In the genomic region with DNA sequence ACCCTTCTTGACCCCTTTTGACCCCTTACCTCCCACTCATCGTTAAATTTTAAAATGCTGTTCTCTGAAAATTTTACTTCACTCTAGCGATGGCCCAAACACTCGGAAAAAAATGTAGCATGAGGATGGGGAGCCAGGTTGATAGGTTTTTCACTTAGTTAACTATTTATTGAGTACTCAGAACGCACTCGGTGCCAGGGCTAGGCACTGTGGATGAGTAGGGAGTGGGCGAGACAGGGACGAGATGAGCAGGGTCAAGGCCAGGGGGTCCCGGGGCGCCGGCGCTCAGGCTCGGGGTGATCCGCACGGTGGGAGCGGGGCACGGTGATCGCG, we compare ENCODE assay signal across 8 cellular contexts. TPM values are rescaled to one million over a fixed set of nuclear protein-coding genes. Genes with fewer than 3 reads are reported as not detected.
DNase-seq lines count a peak whose midpoint lies in the region; ATAC-seq and TF ChIP-seq lines count a peak whose summit lies in the region.

No MANE protein-coding gene starts in this region.

- peak overlapping the region; percentile 90 for H3K4me3 Mint-ChIP-seq in activated CD4-positive, alpha-beta T cell treated with anti-CD3 and anti-CD28 coated beads, Interleukin-2, amount 10 ng/mL, durations not matched to agents 24 days and 14 days
- H3K4me3 Mint-ChIP-seq in activated CD8-positive, alpha-beta T cell treated with anti-CD3 and anti-CD28 coated beads for 36 hours, result peak overlapping the region; percentile 82
- H3K4me3 Mint-ChIP-seq in immature natural killer cell, result peak overlapping the region; percentile 86 to 95 (median 92)

- TF ChIP-seq POLR2A in suprapubic skin (IDR thresholded peaks at IDR 0.05), result no peak

- peak overlapping the region; percentile 87 for H3K27ac ChIP-seq in suprapubic skin

- peaks cover 28% of the 10 kb centered on the region for H3K9me3 Mint-ChIP-seq in activated CD4-positive, alpha-beta T cell treated with anti-CD3 and anti-CD28 coated beads, Interleukin-2, amount 10 ng/mL, durations not matched to agents 24 days and 14 days
- H3K9me3 Mint-ChIP-seq in activated CD8-positive, alpha-beta T cell treated with anti-CD3 and anti-CD28 coated beads for 36 hours, result peaks cover 35% of the 10 kb centered on the region
- peaks cover 0 to 3% (median under 1%) of the 10 kb centered on the region in 6 donors for H3K9me3 Mint-ChIP-seq in immature natural killer cell

- H3K9me3 ChIP-seq in suprapubic skin, result peaks cover 23% of the 10 kb centered on the region

- TF ChIP-seq EP300 in suprapubic skin (IDR thresholded peaks at IDR 0.05), result no peak

- peak overlapping the region; percentile 84 for H3K27ac Mint-ChIP-seq in activated CD4-positive, alpha-beta T cell treated with anti-CD3 and anti-CD28 coated beads, Interleukin-2, amount 10 ng/mL, durations not matched to agents 24 days and 14 days
- H3K27ac Mint-ChIP-seq in activated CD8-positive, alpha-beta T cell treated with anti-CD3 and anti-CD28 coated beads for 36 hours, result peak overlapping the region; percentile 79
- peak overlapping the region; percentile 73 to 93 (median 80) for H3K27ac Mint-ChIP-seq in immature natural killer cell

- 1% methylated on average over 12 of the region's 18 CpGs for WGBS in suprapubic skin

- POLR2A ChIA-PET in activated CD8-positive, alpha-beta T cell treated with anti-CD3 and anti-CD28 coated beads for 36 hours (lab: Charles Lee), result interaction anchor here (0.7 to 2.8 kb wide), 5 partner anchors 20 to 376 kb away, joined by 3 to 14 read pairs (median 4); a partner anchor contains a TSS

- peaks cover 20% of the 10 kb centered on the region for H3K4me1 Mint-ChIP-seq in activated CD4-positive, alpha-beta T cell treated with anti-CD3 and anti-CD28 coated beads, Interleukin-2, amount 10 ng/mL, durations not matched to agents 24 days and 14 days
- H3K4me1 Mint-ChIP-seq in activated CD8-positive, alpha-beta T cell treated with anti-CD3 and anti-CD28 coated beads for 36 hours (ENCODE audit: low read depth), result peaks cover 45% of the 10 kb centered on the region
- H3K4me1 Mint-ChIP-seq in immature natural killer cell, result peaks cover 56 to 81% of the 10 kb centered on the region in 2 donors

- CTCF ChIA-PET in activated CD8-positive, alpha-beta T cell treated with anti-CD3 and anti-CD28 coated beads for 36 hours (lab: Charles Lee), result interaction anchor here (0.9 to 2.7 kb wide), 5 partner anchors 11 to 57 kb away, joined by 3 to 8 read pairs (median 3); a partner anchor contains a TSS

- H3K36me3 ChIP-seq in suprapubic skin, result peaks cover 45% of the 10 kb centered on the region

- no peak for ATAC-seq in activated CD8-positive, alpha-beta T cell treated with anti-CD3 and anti-CD28 coated beads for 36 hours
- ATAC-seq in omental fat pad (ENCODE audit: low FRiP score), result no peak

- peaks cover 16% of the 10 kb centered on the region for H3K4me1 ChIP-seq in suprapubic skin

- intact Hi-C loops in activated CD4-positive, alpha-beta T cell treated with anti-CD3 and anti-CD28 coated beads, Interleukin-2, amount 10 ng/mL, durations not matched to agents 24 days and 14 days (cut with micrococcal nuclease), result loop anchor here (5.0 kb wide), 1 partner anchor 102 kb away; a partner anchor contains a TSS
- intact Hi-C loops in activated CD8-positive, alpha-beta T cell treated with anti-CD3 and anti-CD28 coated beads for 36 hours (cut with micrococcal nuclease), result no loop called here

- peaks cover 75% of the 10 kb centered on the region for H3K36me3 Mint-ChIP-seq in activated CD4-positive, alpha-beta T cell treated with anti-CD3 and anti-CD28 coated beads, Interleukin-2, amount 10 ng/mL, durations not matched to agents 24 days and 14 days (ENCODE audit: low read depth)
- H3K36me3 Mint-ChIP-seq in activated CD8-positive, alpha-beta T cell treated with anti-CD3 and anti-CD28 coated beads for 36 hours (ENCODE audit: low read depth), result peaks cover 62% of the 10 kb centered on the region
- peaks cover 20 to 43% (median 43%) of the 10 kb centered on the region in 3 donors for H3K36me3 Mint-ChIP-seq in immature natural killer cell

- no peaks in the 10 kb centered on the region for H3K27me3 ChIP-seq in suprapubic skin

- DNase-seq in activated CD4-positive, alpha-beta T cell treated with anti-CD3 and anti-CD28 coated beads, Interleukin-2, amount 10 ng/mL, durations not matched to agents 24 days and 14 days, result no peak
- no peak for DNase-seq in activated CD4-positive, alpha-beta T cell treated with anti-CD3 and anti-CD28 coated beads, Interleukin-2, amount 50 U/mL, for 48 hours
- DNase-seq in activated CD8-positive, alpha-beta T cell treated with anti-CD3 and anti-CD28 coated beads for 36 hours, result no peak
- DNase-seq in immature natural killer cell (no peak), suprapubic skin (ENCODE audit: low spot score in 2 of 2) (no peak), omental fat pad (ENCODE audit: low spot score) (no peak), AG08395 (ENCODE audit: low spot score) (no peak), COR-L47 (lab: John Stamatoyannopoulos, UW) (no peak)

- no peak for TF ChIP-seq CTCF in activated CD8-positive, alpha-beta T cell treated with anti-CD3 and anti-CD28 coated beads for 36 hours (IDR thresholded peaks at IDR 0.05)
- no peak for TF ChIP-seq CTCF in suprapubic skin (IDR thresholded peaks at IDR 0.05)
- TF ChIP-seq CTCF in omental fat pad (IDR thresholded peaks at IDR 0.05), result no peak

- H3K4me3 ChIP-seq in suprapubic skin, result peak overlapping the region; percentile 95

- no peaks in the 10 kb centered on the region for H3K27me3 Mint-ChIP-seq in activated CD4-positive, alpha-beta T cell treated with anti-CD3 and anti-CD28 coated beads, Interleukin-2, amount 10 ng/mL, durations not matched to agents 24 days and 14 days
- H3K27me3 Mint-ChIP-seq in activated CD8-positive, alpha-beta T cell treated with anti-CD3 and anti-CD28 coated beads for 36 hours, result no peaks in the 10 kb centered on the region
- H3K27me3 Mint-ChIP-seq in immature natural killer cell (ENCODE audit: low read depth in 3 of 3), result peaks cover 0 to 2% (median 2%) of the 10 kb centered on the region in 3 donors

RNA-seq across cellular contexts. Expression of a gene that starts 0.4 kb away (rescaled TPM):
- 16.8 and 17.9 TPM in 2 replicates for total RNA-seq in activated CD4-positive, alpha-beta T cell treated with anti-CD3 and anti-CD28 coated beads, Interleukin-2, amount 10 ng/mL, durations not matched to agents 24 days and 14 days
- 10 to 100 TPM; 13.2 to 15.6 TPM for total RNA-seq in activated CD8-positive, alpha-beta T cell treated with anti-CD3 and anti-CD28 coated beads for 36 hours
- polyA plus RNA-seq in immature natural killer cell, result 10 to 100 TPM in 1 of 3 donors, 1 to 10 TPM in 2; 7.9 to 16.1 (median 8.1) TPM
- 10 to 100 TPM in 3 of 4 donors, 1 to 10 TPM in 1; 9.7 to 20.9 (median 11.9) TPM for total RNA-seq in suprapubic skin
- 10 to 100 TPM in 2 of 4 donors, 1 to 10 TPM in 2; 6.5 to 16.6 (median 11.1) TPM for total RNA-seq in omental fat pad

RNA-seq across cellular contexts. Expression of a gene that starts 0.6 kb away (rescaled TPM):
- total RNA-seq in activated CD4-positive, alpha-beta T cell treated with anti-CD3 and anti-CD28 coated beads, Interleukin-2, amount 10 ng/mL, durations not matched to agents 24 days and 14 days, result 10.1 and 11.4 TPM in 2 replicates
- 1 to 10 TPM; 6.7 to 6.9 TPM for total RNA-seq in activated CD8-positive, alpha-beta T cell treated with anti-CD3 and anti-CD28 coated beads for 36 hours
- polyA plus RNA-seq in immature natural killer cell, result 10 to 100 TPM in 1 of 3 donors, 1 to 10 TPM in 2; 4.7 to 19.4 (median 8.5) TPM
- total RNA-seq in suprapubic skin (10 to 100 TPM in 1 of 4 donors, 1 to 10 TPM in 3; 8.4 to 14.9 (median 9.7) TPM), omental fat pad (10 to 100 TPM in 1 of 4 donors, 1 to 10 TPM in 3; 6.2 to 16.6 (median 8.6) TPM)

RNA-seq across cellular contexts. Expression of a gene that starts 42.9 kb away (rescaled TPM):
- total RNA-seq in activated CD4-positive, alpha-beta T cell treated with anti-CD3 and anti-CD28 coated beads, Interleukin-2, amount 10 ng/mL, durations not matched to agents 24 days and 14 days, result 1.9 and 2.1 TPM in 2 replicates
- total RNA-seq in activated CD8-positive, alpha-beta T cell treated with anti-CD3 and anti-CD28 coated beads for 36 hours, result 1 to 10 TPM; 1.6 to 1.8 TPM
- polyA plus RNA-seq in immature natural killer cell, result 1 to 10 TPM in 2 of 3 donors, under 1 TPM in 1; 0.37 to 1.7 (median 1.2) TPM
- total RNA-seq in suprapubic skin (1 to 10 TPM; 1.5 to 4.3 (median 2.4) TPM), omental fat pad (1 to 10 TPM; 2.0 to 3.3 (median 2.7) TPM)

RNA-seq across cellular contexts. Expression of a gene that starts 43.1 kb away (rescaled TPM):
- total RNA-seq in activated CD4-positive, alpha-beta T cell treated with anti-CD3 and anti-CD28 coated beads, Interleukin-2, amount 10 ng/mL, durations not matched to agents 24 days and 14 days, result 31.4 and 34.7 TPM in 2 replicates
- 10 to 100 TPM; 24.6 TPM for total RNA-seq in activated CD8-positive, alpha-beta T cell treated with anti-CD3 and anti-CD28 coated beads for 36 hours
- polyA plus RNA-seq in immature natural killer cell, result 10 to 100 TPM; 19.1 to 64.9 (median 26.2) TPM
- total RNA-seq in suprapubic skin (10 to 100 TPM; 20.9 to 40.2 (median 26.4) TPM), omental fat pad (10 to 100 TPM; 17.0 to 31.7 (median 26.5) TPM)

RNA-seq across cellular contexts. Expression of a gene that starts 44.7 kb away (rescaled TPM):
- total RNA-seq in activated CD4-positive, alpha-beta T cell treated with anti-CD3 and anti-CD28 coated beads, Interleukin-2, amount 10 ng/mL, durations not matched to agents 24 days and 14 days, result not detected in 2 replicates
- total RNA-seq in activated CD8-positive, alpha-beta T cell treated with anti-CD3 and anti-CD28 coated beads for 36 hours, result not detected
- polyA plus RNA-seq in immature natural killer cell, result under 1 TPM in 1 of 3 donors, not detected in 2; 0.34 TPM
- total RNA-seq in suprapubic skin, result under 1 TPM in 1 of 4 donors, not detected in 3; 0.34 TPM
- total RNA-seq in omental fat pad, result not detected
